Comparison of ENCODE assay signal across 18 cellular contexts in genomic region chr11:45133871-45134270, GRCh38. TPM values are rescaled to one million over a fixed set of nuclear protein-coding genes. Genes with fewer than 3 reads are reported as not detected.
A peak's percentile ranks its signal among the peaks of the same experiment; 100 is the strongest.
DNase-seq lines count a peak whose midpoint lies in the region; FAIRE-seq and TF ChIP-seq lines count a peak whose summit lies in the region.
"Had no signal": no experiment of that assay in that cellular context is flagged by ENCODE, and none has a peak within 500 bp of the region (broad histone marks: within the 10 kb centered on the region; RNA-seq: fewer than 3 reads in every experiment).

No MANE protein-coding gene starts in this region.

- DNase-seq in MCF 10A (ENCODE audit: unreplicated experiment): peak; percentile 38
- DNase-seq in mammary epithelial cell: no peak
- peak; percentile 29 for DNase-seq in astrocyte of the hippocampus (ENCODE audit: low read depth, low spot score)
- DNase-seq in iPS-NIHi7 (ENCODE audit: extremely low spot score): peak; percentile 4
- peak; percentile 25 for DNase-seq in urothelium cell line (ENCODE audit: low spot score)
- DNase-seq in activated naive CD4-positive, alpha-beta T cell (lab: John Stamatoyannopoulos, UW): no peak
- no peak for DNase-seq in nephron progenitor cell
- DNase-seq in prostate gland (ENCODE audit: low spot score): no peak
- DNase-seq: Calu3; CD8-positive, alpha-beta T cell; DMS79 treated with DMSO at 0.1 percent for 48 hours; EL had no signal

- H3K36me3 Mint-ChIP-seq in MCF 10A (ENCODE audit: insufficient read depth, unreplicated experiment) (no peaks in the 10 kb centered on the region), nephron progenitor cell (ENCODE audit: low read depth) (peaks cover 4% of the 10 kb centered on the region)
- H3K36me3 Mint-ChIP-seq: CD8-positive, alpha-beta T cell had no signal

- POLR2A ChIA-PET in MCF 10A (lab: Yijun Ruan, JAX): interaction anchor here (0.6 to 1.0 kb wide), 3 partner anchors 9 to 177 kb away, joined by 3 read pairs; no protein-coding TSS in a partner anchor

- no peaks in the 10 kb centered on the region for H3K9me3 ChIP-seq in mammary epithelial cell (replicated peaks; ENCODE audit: insufficient read depth, low read length)
- H3K9me3 ChIP-seq in prostate gland: no peaks in the 10 kb centered on the region
- H3K9me3 ChIP-seq: HAP-1 had no signal

- 84% methylated on average over 2 of the region's 2 CpGs for WGBS in mammary epithelial cell (ENCODE audit: low coverage, missing lambda C conversion rate)
- 88% methylated on average over 2 of the region's 2 CpGs for WGBS in prostate gland

- no peaks in the 10 kb centered on the region for H4K20me1 ChIP-seq in mammary epithelial cell (ENCODE audit: insufficient read depth, low read length)
- H4K20me1 ChIP-seq: BLaER1 had no signal

- H3K36me3 ChIP-seq in mammary epithelial cell (ENCODE audit: insufficient read depth, low read length): no peaks in the 10 kb centered on the region
- H3K36me3 ChIP-seq in prostate gland: no peaks in the 10 kb centered on the region
- H3K36me3 ChIP-seq: BLaER1, HAP-1 had no signal

- H3K4me1 ChIP-seq in mammary epithelial cell (ENCODE audit: insufficient read depth, low read length) (no peaks in the 10 kb centered on the region), prostate gland (replicated peaks) (no peaks in the 10 kb centered on the region)
- H3K4me1 ChIP-seq: BLaER1, HAP-1 had no signal

- H3K27me3 ChIP-seq in mammary epithelial cell (ENCODE audit: insufficient read depth, low read length) (peaks cover 2% of the 10 kb centered on the region), prostate gland (replicated peaks; ENCODE audit: insufficient read depth) (no peaks in the 10 kb centered on the region)
- H3K27me3 ChIP-seq: BLaER1 had no signal

- BruUV-seq in MCF 10A (replicated peaks; lab: Mats Ljungman, UMichigan): no TSS peak
- BruUV-seq in mammary epithelial cell (replicated peaks; lab: Mats Ljungman, UMichigan): no TSS peak

- no peak for TF ChIP-seq CTCF in MCF 10A (IDR thresholded peaks at IDR 0.05; ENCODE audit: unreplicated experiment)
- no peak for TF ChIP-seq CTCF in mammary epithelial cell (conservative IDR thresholded peaks at IDR 0.05 in 1 of 2, IDR thresholded peaks at IDR 0.05 in 1 of 2; ENCODE audit: extremely low read depth in 1 of 2, insufficient read depth in 1 of 2, low read depth in 1 of 2, low read length in 2 of 2)
- TF ChIP-seq CTCF in nephron progenitor cell (IDR thresholded peaks at IDR 0.05): no peak
- TF ChIP-seq CTCF in prostate gland (IDR thresholded peaks at IDR 0.05): no peak

- CTCF ChIA-PET in MCF 10A (lab: Yijun Ruan, JAX): interaction anchor here (0.5 to 1.1 kb wide), 3 partner anchors 23 to 682 kb away, joined by 3 to 6 read pairs (median 3); no protein-coding TSS in a partner anchor
- CTCF ChIA-PET in mammary epithelial cell (lab: Charles Lee; ENCODE audit: low non-redundant PET): no interaction called here

- intact Hi-C loops in MCF 10A (cut with micrococcal nuclease) (no loop called here), mammary epithelial cell (cut with micrococcal nuclease) (no loop called here), prostate gland (cut with DNase I) (no loop called here)

- no peak overlapping the region for H2AFZ ChIP-seq in mammary epithelial cell (ENCODE audit: low read depth, low read length)

- H3K27me3 Mint-ChIP-seq in MCF 10A (ENCODE audit: insufficient read depth, unreplicated experiment): peaks cover 36% of the 10 kb centered on the region
- peaks cover 75% of the 10 kb centered on the region for H3K27me3 Mint-ChIP-seq in nephron progenitor cell (ENCODE audit: low read depth, poor library complexity)

- in situ Hi-C loops in mammary epithelial cell (cut with MboI; ENCODE audit: low sequenced_read_pairs in 2 of 2): no loop called here

- H3K9ac ChIP-seq in mammary epithelial cell (ENCODE audit: insufficient read depth, low read length): no peak overlapping the region
- H3K9ac ChIP-seq: BLaER1 had no signal

- TF ChIP-seq POLR2A in prostate gland (IDR thresholded peaks at IDR 0.05): no peak

- H3K27ac ChIP-seq in mammary epithelial cell (ENCODE audit: insufficient read depth, low read depth, low read length) (no peak overlapping the region), prostate gland (no peak overlapping the region)
- H3K27ac ChIP-seq: 22Rv1, BLaER1 had no signal

- no peak overlapping the region for H3K4me3 ChIP-seq in mammary epithelial cell (replicated peaks in 1 of 3; ENCODE audit: insufficient read depth in 1 of 3, low read depth in 2 of 3, low read length in 3 of 3)
- no peak overlapping the region for H3K4me3 ChIP-seq in prostate gland
- H3K4me3 ChIP-seq: BLaER1, GM12878, HAP-1 had no signal

- H3K4me3 Mint-ChIP-seq in MCF 10A (ENCODE audit: unreplicated experiment) (no peak overlapping the region), nephron progenitor cell (no peak overlapping the region)
- H3K4me3 Mint-ChIP-seq: CD8-positive, alpha-beta T cell had no signal

- no peaks in the 10 kb centered on the region for H3K9me3 Mint-ChIP-seq in MCF 10A (ENCODE audit: unreplicated experiment)
- peaks cover 16% of the 10 kb centered on the region for H3K9me3 Mint-ChIP-seq in nephron progenitor cell

- H3K4me1 Mint-ChIP-seq in MCF 10A (ENCODE audit: insufficient read depth, unreplicated experiment) (no peaks in the 10 kb centered on the region), nephron progenitor cell (no peaks in the 10 kb centered on the region)

- FAIRE-seq in urothelium cell line (lab: Jason Lieb, UNC): no peak
- FAIRE-seq: GM12878, GM19239, H1 had no signal

- no peak overlapping the region for H3K4me2 ChIP-seq in mammary epithelial cell (ENCODE audit: insufficient read depth, low read depth, low read length)
- H3K4me2 ChIP-seq: BLaER1 had no signal

- no peaks in the 10 kb centered on the region for H3K79me2 ChIP-seq in mammary epithelial cell (ENCODE audit: insufficient read depth, low read length)

- dilution Hi-C loops in mammary epithelial cell (cut with HindIII; ENCODE audit: low sequenced_read_pairs): no loop called here

- no peak overlapping the region for H3K27ac Mint-ChIP-seq in MCF 10A (ENCODE audit: low read depth, unreplicated experiment)
- no peak overlapping the region for H3K27ac Mint-ChIP-seq in nephron progenitor cell
- H3K27ac Mint-ChIP-seq: CD8-positive, alpha-beta T cell had no signal

RNA-seq across cellular contexts. Expression of gene PRDM11, which starts 12.6 kb away (rescaled TPM):
- 4.0 and 4.9 TPM in 2 replicates for total RNA-seq in MCF 10A (2022)
- total RNA-seq in mammary epithelial cell: 1 to 10 TPM; 3.3 to 3.4 TPM
- polyA plus RNA-seq in mammary epithelial cell: 1.7 TPM
- 4.2 TPM for polyA minus RNA-seq in mammary epithelial cell
- total RNA-seq in prostate gland: 10 to 100 TPM; 13.1 to 15.3 TPM

Comparison
In these comparisons a context has a peak if more than half of its experiments do, and no peak if none do; other contexts are left out.
1. DNase-seq: peak in MCF 10A (single experiment), astrocyte of the hippocampus (single experiment), iPS-NIHi7 (single experiment) and urothelium cell line (single experiment); none in mammary epithelial cell (single experiment), activated naive CD4-positive, alpha-beta T cell (0 of 4), nephron progenitor cell (single experiment) and prostate gland (single experiment).